1 cellular context compared by ENCODE assay signal in the genomic region with DNA sequence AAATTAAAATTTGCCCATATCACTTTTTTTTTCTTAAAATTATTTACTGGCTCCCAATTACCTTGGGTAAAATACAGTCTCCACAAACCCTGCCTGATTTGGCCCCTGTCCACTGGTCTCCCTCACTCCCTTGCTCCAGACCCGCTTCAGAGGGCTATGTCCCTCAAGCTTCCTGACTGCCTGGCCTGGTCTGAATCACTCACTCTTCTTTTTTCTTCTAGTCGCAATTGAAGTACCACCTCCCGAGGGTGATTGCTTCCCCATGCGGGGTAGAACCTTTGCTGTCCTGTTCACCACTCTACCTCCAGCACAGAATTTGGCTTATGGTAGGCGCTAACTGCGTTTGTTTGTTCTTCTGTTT.
TF ChIP-seq lines count a peak whose summit lies in the region.

No MANE protein-coding gene starts in this region.

TF ChIP-seq in HCT116, 20 proteins besides CTCF, POLR2A, EP300 and RAD21 (continued from another document):
- TF ChIP-seq, protein P1, sequence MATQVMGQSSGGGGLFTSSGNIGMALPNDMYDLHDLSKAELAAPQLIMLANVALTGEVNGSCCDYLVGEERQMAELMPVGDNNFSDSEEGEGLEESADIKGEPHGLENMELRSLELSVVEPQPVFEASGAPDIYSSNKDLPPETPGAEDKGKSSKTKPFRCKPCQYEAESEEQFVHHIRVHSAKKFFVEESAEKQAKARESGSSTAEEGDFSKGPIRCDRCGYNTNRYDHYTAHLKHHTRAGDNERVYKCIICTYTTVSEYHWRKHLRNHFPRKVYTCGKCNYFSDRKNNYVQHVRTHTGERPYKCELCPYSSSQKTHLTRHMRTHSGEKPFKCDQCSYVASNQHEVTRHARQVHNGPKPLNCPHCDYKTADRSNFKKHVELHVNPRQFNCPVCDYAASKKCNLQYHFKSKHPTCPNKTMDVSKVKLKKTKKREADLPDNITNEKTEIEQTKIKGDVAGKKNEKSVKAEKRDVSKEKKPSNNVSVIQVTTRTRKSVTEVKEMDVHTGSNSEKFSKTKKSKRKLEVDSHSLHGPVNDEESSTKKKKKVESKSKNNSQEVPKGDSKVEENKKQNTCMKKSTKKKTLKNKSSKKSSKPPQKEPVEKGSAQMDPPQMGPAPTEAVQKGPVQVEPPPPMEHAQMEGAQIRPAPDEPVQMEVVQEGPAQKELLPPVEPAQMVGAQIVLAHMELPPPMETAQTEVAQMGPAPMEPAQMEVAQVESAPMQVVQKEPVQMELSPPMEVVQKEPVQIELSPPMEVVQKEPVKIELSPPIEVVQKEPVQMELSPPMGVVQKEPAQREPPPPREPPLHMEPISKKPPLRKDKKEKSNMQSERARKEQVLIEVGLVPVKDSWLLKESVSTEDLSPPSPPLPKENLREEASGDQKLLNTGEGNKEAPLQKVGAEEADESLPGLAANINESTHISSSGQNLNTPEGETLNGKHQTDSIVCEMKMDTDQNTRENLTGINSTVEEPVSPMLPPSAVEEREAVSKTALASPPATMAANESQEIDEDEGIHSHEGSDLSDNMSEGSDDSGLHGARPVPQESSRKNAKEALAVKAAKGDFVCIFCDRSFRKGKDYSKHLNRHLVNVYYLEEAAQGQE (IDR thresholded peaks at IDR 0.05; ENCODE audit: low read depth) = no peak
